In the genomic region with DNA sequence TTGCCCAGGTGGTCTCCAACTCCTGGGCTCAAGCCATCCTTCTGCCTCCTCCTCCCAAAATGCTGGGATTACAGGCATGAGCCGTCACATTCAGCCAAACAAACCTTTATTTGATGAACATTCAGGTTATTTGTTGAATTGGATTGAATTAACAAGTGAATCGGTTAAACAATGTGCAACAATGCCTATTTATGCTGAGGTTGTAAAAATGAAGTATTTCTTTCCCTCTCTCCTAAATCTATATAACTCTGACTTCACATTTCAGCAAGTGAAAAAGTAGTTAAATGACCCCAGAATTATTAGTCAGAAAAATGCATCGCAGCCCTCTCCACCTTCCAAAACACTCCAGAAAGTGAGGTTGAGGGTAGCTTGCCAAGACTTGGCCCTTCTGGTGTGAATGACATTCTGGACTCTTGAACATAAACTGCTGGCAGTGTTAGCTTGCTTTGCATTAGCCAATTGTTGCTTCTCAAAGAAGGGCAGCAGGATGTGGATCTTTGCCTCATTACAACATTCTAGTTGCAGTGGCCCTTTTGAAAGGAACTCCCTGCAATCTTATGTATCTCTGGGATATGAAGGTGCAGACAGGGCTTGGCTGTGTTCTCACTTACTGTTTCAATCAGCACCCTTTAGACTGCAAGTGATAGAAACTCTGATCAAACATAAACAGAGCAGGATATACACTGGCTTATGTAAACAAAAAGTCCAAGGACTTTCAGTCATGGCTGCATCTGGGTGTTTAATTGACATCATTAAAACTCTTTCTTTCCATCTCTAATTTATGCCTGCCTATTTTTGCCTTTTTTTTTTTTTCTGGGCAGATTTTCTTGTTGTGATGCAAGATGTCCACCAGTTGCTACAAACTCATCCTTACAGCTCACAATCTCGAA, we compare ENCODE assay signal across 1 cellular context.
TF ChIP-seq lines count a peak whose summit lies in the region.

No MANE protein-coding gene starts in this region.

TF ChIP-seq in HepG2, 621 proteins besides CTCF, POLR2A, EP300 and RAD21:
- TF ChIP-seq, protein P1, sequence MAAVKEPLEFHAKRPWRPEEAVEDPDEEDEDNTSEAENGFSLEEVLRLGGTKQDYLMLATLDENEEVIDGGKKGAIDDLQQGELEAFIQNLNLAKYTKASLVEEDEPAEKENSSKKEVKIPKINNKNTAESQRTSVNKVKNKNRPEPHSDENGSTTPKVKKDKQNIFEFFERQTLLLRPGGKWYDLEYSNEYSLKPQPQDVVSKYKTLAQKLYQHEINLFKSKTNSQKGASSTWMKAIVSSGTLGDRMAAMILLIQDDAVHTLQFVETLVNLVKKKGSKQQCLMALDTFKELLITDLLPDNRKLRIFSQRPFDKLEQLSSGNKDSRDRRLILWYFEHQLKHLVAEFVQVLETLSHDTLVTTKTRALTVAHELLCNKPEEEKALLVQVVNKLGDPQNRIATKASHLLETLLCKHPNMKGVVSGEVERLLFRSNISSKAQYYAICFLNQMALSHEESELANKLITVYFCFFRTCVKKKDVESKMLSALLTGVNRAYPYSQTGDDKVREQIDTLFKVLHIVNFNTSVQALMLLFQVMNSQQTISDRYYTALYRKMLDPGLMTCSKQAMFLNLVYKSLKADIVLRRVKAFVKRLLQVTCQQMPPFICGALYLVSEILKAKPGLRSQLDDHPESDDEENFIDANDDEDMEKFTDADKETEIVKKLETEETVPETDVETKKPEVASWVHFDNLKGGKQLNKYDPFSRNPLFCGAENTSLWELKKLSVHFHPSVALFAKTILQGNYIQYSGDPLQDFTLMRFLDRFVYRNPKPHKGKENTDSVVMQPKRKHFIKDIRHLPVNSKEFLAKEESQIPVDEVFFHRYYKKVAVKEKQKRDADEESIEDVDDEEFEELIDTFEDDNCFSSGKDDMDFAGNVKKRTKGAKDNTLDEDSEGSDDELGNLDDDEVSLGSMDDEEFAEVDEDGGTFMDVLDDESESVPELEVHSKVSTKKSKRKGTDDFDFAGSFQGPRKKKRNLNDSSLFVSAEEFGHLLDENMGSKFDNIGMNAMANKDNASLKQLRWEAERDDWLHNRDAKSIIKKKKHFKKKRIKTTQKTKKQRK (IDR thresholded peaks at IDR 0.05; ENCODE audit: low read length): no peak
- TF ChIP-seq FOXA1 (IDR thresholded peaks at IDR 0.05): 0 out of 2 replicates have a peak, but pooled peaks have one; percentile 11
- TF ChIP-seq FOXA1 (CRISPR knock-in tag; IDR thresholded peaks at IDR 0.05): no peak
- peak; percentile 77 to 86 for TF ChIP-seq MAFK (conservative IDR thresholded peaks at IDR 0.05 in 1 of 2, IDR thresholded peaks at IDR 0.05 in 1 of 2; ENCODE audit: low read length in 2 of 2)
- TF ChIP-seq NR3C1 (CRISPR knock-in tag; IDR thresholded peaks at IDR 0.05): no peak
- TF ChIP-seq ZNF562 (CRISPR knock-in tag; IDR thresholded peaks at IDR 0.05; ENCODE audit: borderline replicate concordance): no peak
- TF ChIP-seq, protein P2, sequence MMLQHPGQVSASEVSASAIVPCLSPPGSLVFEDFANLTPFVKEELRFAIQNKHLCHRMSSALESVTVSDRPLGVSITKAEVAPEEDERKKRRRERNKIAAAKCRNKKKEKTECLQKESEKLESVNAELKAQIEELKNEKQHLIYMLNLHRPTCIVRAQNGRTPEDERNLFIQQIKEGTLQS (CRISPR knock-in tag; IDR thresholded peaks at IDR 0.05): no peak
- peak; percentile 80 for TF ChIP-seq MAFF (IDR thresholded peaks at IDR 0.05; ENCODE audit: low read depth, low read length)
- no peak for TF ChIP-seq GTF2F1 (IDR thresholded peaks at IDR 0.05; ENCODE audit: low read length)
